Comparison of ENCODE assay signal across 23 cellular contexts in genomic region chr3:100268156-100268555, GRCh38. TPM values are rescaled to one million over a fixed set of nuclear protein-coding genes. Genes with fewer than 3 reads are reported as not detected.
A peak's percentile ranks its signal among the peaks of the same experiment; 100 is the strongest.
DNase-seq lines count a peak whose midpoint lies in the region; ATAC-seq and TF ChIP-seq lines count a peak whose summit lies in the region.
"Had no signal": no experiment of that assay in that cellular context is flagged by ENCODE, and none has a peak within 500 bp of the region (broad histone marks: within the 10 kb centered on the region; RNA-seq: fewer than 3 reads in every experiment).

No MANE protein-coding gene starts in this region.

- no peaks in the 10 kb centered on the region for H4K20me1 ChIP-seq in GM23248 (ENCODE audit: insufficient read depth)
- H4K20me1 ChIP-seq in PC-9 (ENCODE audit: insufficient read depth): peaks cover 55% of the 10 kb centered on the region

- H3K9ac ChIP-seq in GM23248 (no peak overlapping the region), skeletal muscle satellite cell (ENCODE audit: low read depth, low read length) (no peak overlapping the region)
- H3K9ac ChIP-seq: parathyroid adenoma had no signal

- H3F3A ChIP-seq in GM23248 (ENCODE audit: insufficient read depth): peaks cover 62% of the 10 kb centered on the region
- peaks cover 25% of the 10 kb centered on the region for H3F3A ChIP-seq in PC-9 (ENCODE audit: insufficient read depth, low read depth)

- H3K9me2 ChIP-seq in GM23248 (ENCODE audit: insufficient read depth) (no peaks in the 10 kb centered on the region), PC-9 (ENCODE audit: insufficient read depth) (0 out of 2 replicates have a peak, but pooled peaks cover 4% of the 10 kb centered on the region)

- CTCF ChIA-PET in PC-9 (lab: Charles Lee): no interaction called here

- in situ Hi-C loops in GM23248 (cut with MboI): no loop called here

- intact Hi-C loops in PC-9 (cut with micrococcal nuclease; ENCODE audit: unreplicated experiment): no loop called here

- H3K79me2 ChIP-seq in GM23248 (ENCODE audit: insufficient read depth) (peaks cover 93% of the 10 kb centered on the region), PC-9 (ENCODE audit: low read depth) (peaks cover 93% of the 10 kb centered on the region)

- H3K9me3 ChIP-seq in GM23248 (ENCODE audit: low read depth): no peaks in the 10 kb centered on the region
- no peaks in the 10 kb centered on the region for H3K9me3 ChIP-seq in PC-9 (ENCODE audit: insufficient read depth, low read depth)
- H3K9me3 ChIP-seq in skeletal muscle satellite cell (replicated peaks; ENCODE audit: low read length): no peaks in the 10 kb centered on the region
- H3K9me3 ChIP-seq: stomach, tibial artery had no signal

- H3K27me3 ChIP-seq in GM23248 (replicated peaks; ENCODE audit: insufficient read depth) (no peaks in the 10 kb centered on the region), PC-9 (ENCODE audit: insufficient read depth, low read depth) (no peaks in the 10 kb centered on the region), skeletal muscle satellite cell (ENCODE audit: control insufficient read depth, insufficient read depth, low read length) (no peaks in the 10 kb centered on the region)
- H3K27me3 ChIP-seq: hepatocyte, stomach, tibial artery had no signal

- ATAC-seq in HG03095 (IDR thresholded peaks at IDR 0.05; ENCODE audit: unreplicated experiment): no peak
- ATAC-seq: esophagus mucosa, left colon had no signal

- H3K4me1 ChIP-seq in GM23248 (ENCODE audit: insufficient read depth) (peaks cover 70% of the 10 kb centered on the region), PC-9 (replicated peaks; ENCODE audit: insufficient read depth) (peaks cover 58% of the 10 kb centered on the region), skeletal muscle satellite cell (ENCODE audit: control insufficient read depth, insufficient read depth, low read length) (peaks cover 61% of the 10 kb centered on the region)
- H3K4me1 ChIP-seq: parathyroid adenoma had no signal

- H2AFZ ChIP-seq in GM23248: no peak overlapping the region
- H2AFZ ChIP-seq in PC-9: no peak overlapping the region
- H2AFZ ChIP-seq: hepatocyte, parathyroid adenoma had no signal

- POLR2A ChIA-PET in PC-9 (lab: Charles Lee; ENCODE audit: unreplicated experiment): no interaction called here

- peak overlapping the region; percentile 42 for H3K4me3 ChIP-seq in GM23248
- H3K4me3 ChIP-seq in PC-9: no peak overlapping the region
- H3K4me3 ChIP-seq in skeletal muscle satellite cell (ENCODE audit: low read length): no peak overlapping the region
- H3K4me3 ChIP-seq: hepatocyte, stomach, tibial artery had no signal

- H3K4me2 ChIP-seq in GM23248 (ENCODE audit: unreplicated experiment) (peak overlapping the region; percentile 70), PC-9 (peak overlapping the region; percentile 42), skeletal muscle satellite cell (ENCODE audit: low read length) (peak overlapping the region; percentile 69)
- H3K4me2 ChIP-seq: hepatocyte had no signal

- BruUV-seq in PC-9 (replicated peaks; lab: Mats Ljungman, UMichigan): no TSS peak

- H3K27ac ChIP-seq in GM23248: peak overlapping the region; percentile 88
- peak overlapping the region; percentile 58 for H3K27ac ChIP-seq in PC-9
- H3K27ac ChIP-seq: hepatocyte, parathyroid adenoma, stomach, tibial artery had no signal

- no peak for TF ChIP-seq CTCF in PC-9 (conservative IDR thresholded peaks at IDR 0.05)

- H3K36me3 ChIP-seq in GM23248 (ENCODE audit: low read depth) (no peaks in the 10 kb centered on the region; the same call in 1 of the 2 replicates), PC-9 (ENCODE audit: low read depth) (0 out of 2 replicates have a peak, but pooled peaks cover 4% of the 10 kb centered on the region), skeletal muscle satellite cell (ENCODE audit: insufficient read depth, low read length) (no peaks in the 10 kb centered on the region)
- H3K36me3 ChIP-seq: stomach, tibial artery had no signal

- DNase-seq in GM23248 (peak; percentile 45), PC-9 (no peak), fibroblast of peridontal ligament (ENCODE audit: extremely low read depth) (peak; percentile 58), GM19238 (ENCODE audit: insufficient read length, low spot score) (no peak)
- DNase-seq in activated T-cell treated with anti-CD3 and anti-CD28 coated beads, Interleukin-2, amount 50 U/mL, for 48 hours: no peak
- DNase-seq: activated CD4-positive, alpha-beta T cell treated with anti-CD3 and anti-CD28 coated beads, Interleukin-2, amount 10 ng/mL, durations not matched to agents 24 days and 14 days; activated gamma-delta T cell treated with Interleukin-2 at 50 U/mL for 16 hours; activated T-cell treated with anti-CD3 and anti-CD28 coated beads, Interleukin-2, amount 50 U/mL, for 1 hour; caudate nucleus; CD8-positive, alpha-beta memory T cell; cortex of kidney; H9; left colon; NCI-H146; NCI-H748 treated with DMSO at 0.1 percent for 48 hours; stimulated activated CD4-positive, alpha-beta T cell treated with anti-CD3 and anti-CD28 coated beads, Interleukin-4, amount 100 ng/mL, for 1 hour; stomach; tibial artery had no signal

RNA-seq across cellular contexts. Expression of gene TBC1D23, which starts 7.4 kb away (rescaled TPM):
- total RNA-seq in GM23248 (2014; rRNA removed; shearing (Covaris generic)): 82.5 and 103 TPM in 2 replicates
- 53.0 and 54.1 TPM in 2 replicates for polyA plus RNA-seq in GM23248 (2016; fragmentation: Nextera tagmentation; extraction: Ambion mirVana)
- 68.0 and 68.7 TPM in 2 replicates for total RNA-seq in PC-9 (2021)
- 55.0 and 55.3 TPM in 2 replicates for total RNA-seq in skeletal muscle satellite cell (2012; rRNA removed)

Comparison
In these comparisons a context has a peak if more than half of its experiments do, and no peak if none do; other contexts are left out.
1. DNase-seq: peak in GM23248 (single experiment) and fibroblast of peridontal ligament (single experiment); none in PC-9 (0 of 2), GM19238 (single experiment) and activated T-cell treated with anti-CD3 and anti-CD28 coated beads, Interleukin-2, amount 50 U/mL, for 48 hours (0 of 2).
2. Peak in every context shown above with its lines, with median percentiles within 50 percentile points of each other: H3K4me2 ChIP-seq.